Comparison of ENCODE assay signal across 8 cellular contexts in the genomic region with DNA sequence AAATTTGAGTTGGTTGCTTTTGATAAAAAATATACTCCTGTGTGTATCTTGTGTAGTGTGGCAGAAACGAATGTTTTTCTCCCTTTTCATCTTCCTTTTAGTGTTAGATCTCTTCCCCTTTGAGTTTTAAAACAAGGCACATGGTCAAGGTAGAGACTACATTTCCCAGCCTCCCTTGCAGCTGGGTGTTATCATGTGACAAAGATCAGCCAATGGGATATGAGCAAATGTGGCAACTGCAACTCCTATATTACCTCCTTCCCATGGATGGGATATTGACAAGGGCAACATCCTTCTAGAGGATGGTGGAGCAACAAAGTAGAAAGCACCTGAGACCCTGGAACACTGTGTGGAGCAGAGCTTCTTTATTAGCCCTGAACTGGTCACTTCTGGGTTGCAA. TPM values are rescaled to one million over a fixed set of nuclear protein-coding genes. Genes with fewer than 3 reads are reported as not detected.
DNase-seq lines count a peak whose midpoint lies in the region; ATAC-seq, FAIRE-seq and TF ChIP-seq lines count a peak whose summit lies in the region.

No MANE protein-coding gene starts in this region.

- H3K27ac ChIP-seq in brain microvascular endothelial cell (no peak overlapping the region), small intestine (ENCODE audit: low read depth in 1 of 2, low read length in 1 of 2) (no peak overlapping the region), Peyer's patch (no peak overlapping the region)

- TF ChIP-seq POLR2A in Peyer's patch (IDR thresholded peaks at IDR 0.05) = no peak

- H3K4me1 Mint-ChIP-seq in activated CD4-positive, alpha-beta T cell treated with anti-CD3 and anti-CD28 coated beads for 36 hours = no peaks in the 10 kb centered on the region

- no peak for TF ChIP-seq CTCF in brain microvascular endothelial cell (IDR thresholded peaks at IDR 0.05; ENCODE audit: low read depth, low read length, missing control alignments)
- TF ChIP-seq CTCF in Peyer's patch (IDR thresholded peaks at IDR 0.05) = no peak

- H3K9me3 ChIP-seq in small intestine (ENCODE audit: control insufficient read depth, low read depth) = no peaks in the 10 kb centered on the region
- H3K9me3 ChIP-seq in Peyer's patch = no peaks in the 10 kb centered on the region

- H3K36me3 ChIP-seq in brain microvascular endothelial cell (replicated peaks) (no peaks in the 10 kb centered on the region), small intestine (ENCODE audit: control insufficient read depth in 2 of 2, insufficient read depth in 2 of 2, low read length in 2 of 2) (no peaks in the 10 kb centered on the region), Peyer's patch (no peaks in the 10 kb centered on the region)

- H3K27ac Mint-ChIP-seq in activated CD4-positive, alpha-beta T cell treated with anti-CD3 and anti-CD28 coated beads for 36 hours = no peak overlapping the region

- H3K4me3 ChIP-seq in brain microvascular endothelial cell (ENCODE audit: low read depth, low read length) (no peak overlapping the region), small intestine (ENCODE audit: low read depth in 1 of 2, low read length in 2 of 2) (no peak overlapping the region), Peyer's patch (no peak overlapping the region)

- no peaks in the 10 kb centered on the region for H3K36me3 Mint-ChIP-seq in activated CD4-positive, alpha-beta T cell treated with anti-CD3 and anti-CD28 coated beads for 36 hours (ENCODE audit: low read depth)

- no peaks in the 10 kb centered on the region for H3K27me3 Mint-ChIP-seq in activated CD4-positive, alpha-beta T cell treated with anti-CD3 and anti-CD28 coated beads for 36 hours

- POLR2A ChIA-PET in activated CD4-positive, alpha-beta T cell treated with anti-CD3 and anti-CD28 coated beads for 36 hours (lab: Charles Lee) = no interaction called here

- no peak for FAIRE-seq in small intestine (lab: Jason Lieb, UNC)

- in situ Hi-C loops in brain microvascular endothelial cell (cut with HindIII; ENCODE audit: low pct_ligation_motif_present, low sequenced_read_pairs) = no loop called here

- H3K4me1 ChIP-seq in small intestine (ENCODE audit: control insufficient read depth in 2 of 2, insufficient read depth in 1 of 2, low read depth in 1 of 2, low read length in 1 of 2) (no peaks in the 10 kb centered on the region), Peyer's patch (no peaks in the 10 kb centered on the region)

- 10 to 21% (median 14%) methylated on average over 1 of the region's 1 CpG for WGBS in small intestine, 3 donors

- intact Hi-C loops in activated CD4-positive, alpha-beta T cell treated with anti-CD3 and anti-CD28 coated beads for 36 hours (cut with DNase I, micrococcal nuclease) = no loop called here

- H3K4me3 Mint-ChIP-seq in activated CD4-positive, alpha-beta T cell treated with anti-CD3 and anti-CD28 coated beads for 36 hours = no peak overlapping the region

- H3K9me3 Mint-ChIP-seq in activated CD4-positive, alpha-beta T cell treated with anti-CD3 and anti-CD28 coated beads for 36 hours (ENCODE audit: low read depth) = peaks cover 5% of the 10 kb centered on the region

- DNase-seq in activated CD4-positive, alpha-beta T cell treated with anti-CD3 and anti-CD28 coated beads for 36 hours = peak; percentile 49
- DNase-seq in activated CD4-positive, alpha-beta T cell treated with anti-CD3 and anti-CD28 coated beads for 1 hour = no peak
- DNase-seq in NCI-H2171 (lab: John Stamatoyannopoulos, UW) (peak; percentile 7), brain microvascular endothelial cell (peak; percentile 18), small intestine (peak; percentile 31), Peyer's patch (no peak)

- CTCF ChIA-PET in activated CD4-positive, alpha-beta T cell treated with anti-CD3 and anti-CD28 coated beads for 36 hours (lab: Charles Lee) = interaction anchor here (0.8 to 1.2 kb wide), 4 partner anchors 9 to 60 kb away, joined by 3 to 5 read pairs (median 5); a partner anchor contains a TSS

- peak; percentile 57 for ATAC-seq in activated CD4-positive, alpha-beta T cell treated with anti-CD3 and anti-CD28 coated beads for 36 hours
- ATAC-seq in HG03097 (IDR thresholded peaks at IDR 0.05; ENCODE audit: low FRiP score, unreplicated experiment) = no peak
- ATAC-seq in HG02885 (IDR thresholded peaks at IDR 0.05; ENCODE audit: poor library complexity, unreplicated experiment) = no peak

- H3K27me3 ChIP-seq in brain microvascular endothelial cell (replicated peaks) (no peaks in the 10 kb centered on the region), small intestine (ENCODE audit: control insufficient read depth in 2 of 2, insufficient read depth in 2 of 2, low read length in 2 of 2) (no peaks in the 10 kb centered on the region), Peyer's patch (no peaks in the 10 kb centered on the region)

RNA-seq across cellular contexts. Expression of a gene that starts 42.4 kb away (rescaled TPM):
- total RNA-seq in activated CD4-positive, alpha-beta T cell treated with anti-CD3 and anti-CD28 coated beads for 36 hours = under 1 TPM; 0.11 to 0.30 TPM
- under 1 TPM in 2 of 3 donors, not detected in 1; 0.03 to 0.54 TPM for polyA plus RNA-seq in small intestine
- not detected for total RNA-seq in Peyer's patch

RNA-seq across cellular contexts. Expression of a gene that starts 49.4 kb away (rescaled TPM):
- total RNA-seq in activated CD4-positive, alpha-beta T cell treated with anti-CD3 and anti-CD28 coated beads for 36 hours = 1 to 10 TPM; 2.4 to 2.5 TPM
- polyA plus RNA-seq in small intestine = under 1 TPM in 1 of 3 donors, not detected in 2; 0.55 TPM
- total RNA-seq in Peyer's patch = 10 to 100 TPM in 1 of 4 donors, 1 to 10 TPM in 1, not detected in 2; 1.3 to 12.4 TPM

RNA-seq across cellular contexts. Expression of a gene that starts 57.6 kb away (rescaled TPM):
- 10 to 100 TPM; 11.7 to 12.7 TPM for total RNA-seq in activated CD4-positive, alpha-beta T cell treated with anti-CD3 and anti-CD28 coated beads for 36 hours
- 1 to 10 TPM; 2.7 to 5.0 (median 4.1) TPM for polyA plus RNA-seq in small intestine
- 10 to 100 TPM in 3 of 4 donors, 1 to 10 TPM in 1; 7.5 to 27.8 (median 17.1) TPM for total RNA-seq in Peyer's patch

Comparison
In these comparisons a context has a peak if more than half of its experiments do, and no peak if none do; other contexts are left out.
1. DNase-seq: peak in activated CD4-positive, alpha-beta T cell treated with anti-CD3 and anti-CD28 coated beads for 36 hours (single experiment), NCI-H2171 (single experiment), brain microvascular endothelial cell (single experiment) and small intestine (single experiment); none in activated CD4-positive, alpha-beta T cell treated with anti-CD3 and anti-CD28 coated beads for 1 hour (single experiment) and Peyer's patch (0 of 3).